In genomic region chr12:54463034-54463433, GRCh38 we compare ENCODE assay signal across 2 cellular contexts.
A peak's percentile ranks its signal among the peaks of the same experiment; 100 is the strongest.
TF ChIP-seq lines count a peak whose summit lies in the region.

No MANE protein-coding gene starts in this region.

TF ChIP-seq in IMR-90, 13 proteins besides CTCF, POLR2A, EP300 and RAD21:
- TF ChIP-seq RCOR1 (IDR thresholded peaks at IDR 0.05; ENCODE audit: insufficient replicate concordance, low read length): no peak
- TF ChIP-seq ELK1 (IDR thresholded peaks at IDR 0.05; ENCODE audit: borderline replicate concordance, low read depth, low read length): no peak
- no peak for TF ChIP-seq MAZ (IDR thresholded peaks at IDR 0.05; ENCODE audit: borderline replicate concordance, low read depth, low read length)
- TF ChIP-seq CHD1 (IDR thresholded peaks at IDR 0.05; ENCODE audit: low read depth, low read length): no peak
- no peak for TF ChIP-seq BHLHE40 (IDR thresholded peaks at IDR 0.05; ENCODE audit: low read depth, low read length)
- peak; percentile 76 for TF ChIP-seq CEBPB (IDR thresholded peaks at IDR 0.05; ENCODE audit: low read depth, low read length)
- TF ChIP-seq NFE2L2 (IDR thresholded peaks at IDR 0.05; ENCODE audit: low read depth, low read length): no peak

TF ChIP-seq in K562, 482 proteins besides CTCF, POLR2A, EP300 and RAD21:
- TF ChIP-seq PBX2 (CRISPR knock-in tag; IDR thresholded peaks at IDR 0.05; ENCODE audit: low read depth) (no peak), PBX2 (tag; conservative IDR thresholded peaks at IDR 0.05; ENCODE audit: low read depth) (0 out of 2 replicates have a peak, but pooled peaks have one; percentile 12), CEBPG (CRISPR knock-in tag; IDR thresholded peaks at IDR 0.05) (peak; percentile 40; the same call in 1 of the 2 replicates), CEBPG (tag; conservative IDR thresholded peaks at IDR 0.05 in 1 of 2, IDR thresholded peaks at IDR 0.05 in 1 of 2) (peak; percentile 39 to 62; a peak in 2 of 4 replicates), FOXA3 (CRISPR knock-in tag; conservative IDR thresholded peaks at IDR 0.05 in 1 of 2, IDR thresholded peaks at IDR 0.05 in 1 of 2) (no peak), FOSL1 (tag; conservative IDR thresholded peaks at IDR 0.05) (peak; percentile 31; the same call in 1 of the 2 replicates), CEBPB (tag; IDR thresholded peaks at IDR 0.05) (peak; percentile 77)
